8 cellular contexts compared by ENCODE assay signal in genomic region chr19:36488816-36489138, GRCh38. TPM values are rescaled to one million over a fixed set of nuclear protein-coding genes. Genes with fewer than 3 reads are reported as not detected.
A peak's percentile ranks its signal among the peaks of the same experiment; 100 is the strongest.
DNase-seq lines count a peak whose midpoint lies in the region; ATAC-seq, FAIRE-seq and TF ChIP-seq lines count a peak whose summit lies in the region.

No MANE protein-coding gene starts in this region.

- peak overlapping the region; percentile 98 for H3K4me3 Mint-ChIP-seq in astrocyte (ENCODE audit: unreplicated experiment)

- DNase-seq in A549 (ENCODE audit: low read depth in 1 of 2, low spot score in 1 of 2) (peak in 1 of 2 experiments; percentile 64), GM12865 (ENCODE audit: low read depth) (peak; percentile 74), NT2/D1 (ENCODE audit: low read depth, low spot score) (no peak), astrocyte (ENCODE audit: low read depth) (no peak), iPS-NIHi11 (ENCODE audit: low spot score) (peak; percentile 33), epidermal melanocyte (ENCODE audit: insufficient read length, low spot score) (no peak)
- DNase-seq in stimulated activated CD4-positive, alpha-beta T cell treated with anti-CD3 and anti-CD28 coated beads, TNF-alpha, amount 100 ng/mL, for 48 hours (ENCODE audit: low read depth in 3 of 3): peak in 2 of 3 donors; percentile 35 to 42

- H3K27ac ChIP-seq in A549: peak overlapping the region; percentile 89
- H3K27ac ChIP-seq in astrocyte (ENCODE audit: low read depth, low read length): peak overlapping the region; percentile 98

- no peaks in the 10 kb centered on the region for H3K27me3 Mint-ChIP-seq in astrocyte (ENCODE audit: low read depth, unreplicated experiment)

- H3K36me3 ChIP-seq in NT2/D1 (ENCODE audit: insufficient read depth, insufficient read length, low read length) (peaks cover 2% of the 10 kb centered on the region), astrocyte (ENCODE audit: insufficient read depth, low read length) (no peaks in the 10 kb centered on the region)

- H2AFZ ChIP-seq in astrocyte (ENCODE audit: low read depth, low read length): peak overlapping the region; percentile 96

- peaks cover 13% of the 10 kb centered on the region for H3K9me3 Mint-ChIP-seq in astrocyte (ENCODE audit: unreplicated experiment)

- peak overlapping the region; percentile 100 for H3K27ac Mint-ChIP-seq in astrocyte (ENCODE audit: unreplicated experiment)

- TF ChIP-seq EP300 in A549 (IDR thresholded peaks at IDR 0.05): no peak

- POLR2A ChIA-PET in A549 (lab: Yijun Ruan, JAX): interaction anchor here (0.6 to 2.0 kb wide), 19 partner anchors 11 to 1291 kb away, joined by 3 to 49 read pairs (median 4); partner anchors contain the start of genes POLR2I, TBCB, ZNF146 and ZNF260

- peaks cover 15% of the 10 kb centered on the region for H3K36me3 Mint-ChIP-seq in astrocyte (ENCODE audit: low read depth, unreplicated experiment)

- FAIRE-seq in A549 (lab: Jason Lieb, UNC) (no peak), astrocyte (lab: Jason Lieb, UNC) (no peak)

- peak in 1 of 2 experiments; percentile 48; a peak in 4 of 6 replicates for ATAC-seq in A549
- peak; percentile 8 for ATAC-seq in HG03025 (IDR thresholded peaks at IDR 0.05; ENCODE audit: low FRiP score, unreplicated experiment)

- CTCF ChIA-PET in A549 (lab: Yijun Ruan, JAX): interaction anchor here (0.6 to 2.0 kb wide), 7 partner anchors 9 to 363 kb away, joined by 3 to 7 read pairs (median 3); partner anchors contain the start of gene ZFP14

- WGBS in A549 (ENCODE audit: missing lambda C conversion rate): 8% methylated on average over 12 of the region's 12 CpGs

- no peaks in the 10 kb centered on the region for H3K27me3 ChIP-seq in NT2/D1 (ENCODE audit: insufficient read depth, insufficient read length)
- H3K27me3 ChIP-seq in astrocyte (ENCODE audit: insufficient read depth, low read length): no peaks in the 10 kb centered on the region

- no peak; the same call in 1 of the 2 replicates for TF ChIP-seq POLR2A in A549 (IDR thresholded peaks at IDR 0.05; ENCODE audit: low read length)

- peaks cover 67% of the 10 kb centered on the region for H3K9me3 ChIP-seq in A549
- peaks cover 10% of the 10 kb centered on the region; the same call in 1 of the 2 replicates for H3K9me3 ChIP-seq in NT2/D1 (ENCODE audit: insufficient read depth, low read length)
- no peaks in the 10 kb centered on the region for H3K9me3 ChIP-seq in astrocyte (ENCODE audit: insufficient read depth, low read depth, low read length)

- H3K79me2 ChIP-seq in astrocyte (ENCODE audit: insufficient read depth, low read length): peaks cover 33% of the 10 kb centered on the region

- H3K4me2 ChIP-seq in A549 (peak overlapping the region; percentile 71), astrocyte (ENCODE audit: low read length) (peak overlapping the region; percentile 95)

- H3K4me1 Mint-ChIP-seq in astrocyte (ENCODE audit: low read depth, unreplicated experiment): peaks cover 7% of the 10 kb centered on the region

- H3K4me3 ChIP-seq in A549: peak overlapping the region; percentile 52
- peak overlapping the region; percentile 76 for H3K4me3 ChIP-seq in GM12865 (ENCODE audit: low read depth, low read length)
- peak overlapping the region; percentile 97 for H3K4me3 ChIP-seq in NT2/D1 (ENCODE audit: insufficient read length, low read depth)
- H3K4me3 ChIP-seq in astrocyte (ENCODE audit: insufficient read depth, low read depth, low read length): peak overlapping the region; percentile 85

- H3K9ac ChIP-seq in NT2/D1 (ENCODE audit: insufficient read length, low read depth) (peak overlapping the region; percentile 97), astrocyte (ENCODE audit: low read length) (peak overlapping the region; percentile 97)

- H3K4me1 ChIP-seq in A549: peaks cover 4% of the 10 kb centered on the region; the same call in 1 of the 3 replicates
- no peaks in the 10 kb centered on the region for H3K4me1 ChIP-seq in NT2/D1 (ENCODE audit: insufficient read depth, insufficient read length)
- peaks cover 4% of the 10 kb centered on the region for H3K4me1 ChIP-seq in astrocyte (ENCODE audit: insufficient read depth, low read length)

- TF ChIP-seq RAD21 in A549 (conservative IDR thresholded peaks at IDR 0.05 in 1 of 2, IDR thresholded peaks at IDR 0.05 in 1 of 2): no peak

- H4K20me1 ChIP-seq in astrocyte (ENCODE audit: insufficient read depth, low read length): no peaks in the 10 kb centered on the region

- TF ChIP-seq CTCF in A549 (IDR thresholded peaks at IDR 0.05) (peak; percentile 7; the same call in 1 of the 3 replicates), GM12865 (IDR thresholded peaks at IDR 0.05; ENCODE audit: insufficient read depth, low read depth, low read length, missing control alignments) (no peak), astrocyte (IDR thresholded peaks at IDR 0.05; ENCODE audit: insufficient read depth, low read depth, low read length) (no peak)

TF ChIP-seq in A549, 52 proteins besides CTCF, POLR2A, EP300 and RAD21:
- TF ChIP-seq, protein P1, sequence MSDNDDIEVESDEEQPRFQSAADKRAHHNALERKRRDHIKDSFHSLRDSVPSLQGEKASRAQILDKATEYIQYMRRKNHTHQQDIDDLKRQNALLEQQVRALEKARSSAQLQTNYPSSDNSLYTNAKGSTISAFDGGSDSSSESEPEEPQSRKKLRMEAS (IDR thresholded peaks at IDR 0.05): no peak
- TF ChIP-seq EHF (CRISPR knock-in tag; IDR thresholded peaks at IDR 0.05) (no peak), HOXB5 (CRISPR knock-in tag; IDR thresholded peaks at IDR 0.05) (no peak), RNF2 (IDR thresholded peaks at IDR 0.05; ENCODE audit: borderline replicate concordance, low read depth) (no peak), HOXA7 (CRISPR knock-in tag; IDR thresholded peaks at IDR 0.05) (no peak), RFX5 (IDR thresholded peaks at IDR 0.05) (no peak), ZC3H11A (IDR thresholded peaks at IDR 0.05) (no peak)
- TF ChIP-seq, protein P2, sequence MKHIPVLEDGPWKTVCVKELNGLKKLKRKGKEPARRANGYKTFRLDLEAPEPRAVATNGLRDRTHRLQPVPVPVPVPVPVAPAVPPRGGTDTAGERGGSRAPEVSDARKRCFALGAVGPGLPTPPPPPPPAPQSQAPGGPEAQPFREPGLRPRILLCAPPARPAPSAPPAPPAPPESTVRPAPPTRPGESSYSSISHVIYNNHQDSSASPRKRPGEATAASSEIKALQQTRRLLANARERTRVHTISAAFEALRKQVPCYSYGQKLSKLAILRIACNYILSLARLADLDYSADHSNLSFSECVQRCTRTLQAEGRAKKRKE (CRISPR knock-in tag; IDR thresholded peaks at IDR 0.05; ENCODE audit: low read depth): no peak

RNA-seq across cellular contexts. Expression of gene ZNF566, which starts 0.6 kb away (rescaled TPM):
- polyA plus RNA-seq in A549 (2011; rRNA removed) (12.6 and 13.0 TPM in 2 replicates), A549 (2017; fragmentation: RNase III; extraction: RNeasy Plus Mini Kit Qiagen cat#74134 plus additional on column Dnase treatment) (10.6 to 12.0 TPM (median 11.7 TPM) in 3 replicates)
- 3.0 and 3.9 TPM in 2 replicates for polyA plus RNA-seq in A549 (2012; cell fraction: cytosol; rRNA removed)
- polyA plus RNA-seq in A549 (2012; cell fraction: nucleus; rRNA removed): 5.1 and 13.8 TPM in 2 replicates
- polyA minus RNA-seq in A549 (2011; rRNA and poly(A)+ RNA removed): 11.7 and 14.2 TPM in 2 replicates
- total RNA-seq in astrocyte: 10.0 and 16.0 TPM in 2 replicates

RNA-seq across cellular contexts. Expression of gene ZNF260, which starts 39.3 kb away (rescaled TPM):
- 19.3 and 25.6 TPM in 2 replicates for polyA plus RNA-seq in A549 (2011; rRNA removed)
- 3.0 and 3.6 TPM in 2 replicates for polyA plus RNA-seq in A549 (2012; cell fraction: cytosol; rRNA removed)
- 1.4 and 4.0 TPM in 2 replicates for polyA plus RNA-seq in A549 (2012; cell fraction: nucleus; rRNA removed)
- 22.0 to 23.8 TPM (median 22.8 TPM) in 3 replicates for polyA plus RNA-seq in A549 (2017; fragmentation: RNase III; extraction: RNeasy Plus Mini Kit Qiagen cat#74134 plus additional on column Dnase treatment)
- polyA minus RNA-seq in A549 (2011; rRNA and poly(A)+ RNA removed): 32.2 and 36.6 TPM in 2 replicates
- total RNA-seq in astrocyte: 22.3 and 26.6 TPM in 2 replicates

Comparison
In these comparisons a context has a peak if more than half of its experiments do, and no peak if none do; other contexts are left out.
1. DNase-seq: peak in GM12865 (single experiment), iPS-NIHi11 (single experiment) and stimulated activated CD4-positive, alpha-beta T cell treated with anti-CD3 and anti-CD28 coated beads, TNF-alpha, amount 100 ng/mL, for 48 hours (2 of 3); none in NT2/D1 (single experiment), astrocyte (single experiment) and epidermal melanocyte (single experiment).
2. Peak in every context shown above with its lines, with median percentiles within 50 percentile points of each other: H3K4me3 ChIP-seq.